Comparison of ENCODE assay signal across 1 cellular context in genomic region chr11:68461284-68461861, GRCh38.
A peak's percentile ranks its signal among the peaks of the same experiment; 100 is the strongest.
TF ChIP-seq lines count a peak whose summit lies in the region.

No MANE protein-coding gene starts in this region.

TF ChIP-seq in K562, 482 proteins besides CTCF, POLR2A, EP300 and RAD21 (continued from another document):
- TF ChIP-seq MYBL2 (IDR thresholded peaks at IDR 0.05; ENCODE audit: low read depth) (no peak), MYBL2 (CRISPR knock-in tag; IDR thresholded peaks at IDR 0.05; ENCODE audit: borderline replicate concordance) (no peak), LARP7 (IDR thresholded peaks at IDR 0.05) (no peak), HMBOX1 (IDR thresholded peaks at IDR 0.05) (no peak), PHB2 (IDR thresholded peaks at IDR 0.05; ENCODE audit: low read depth) (no peak), HEY1 (CRISPR knock-in tag; IDR thresholded peaks at IDR 0.05; ENCODE audit: borderline replicate concordance) (no peak), MTF1 (CRISPR knock-in tag; IDR thresholded peaks at IDR 0.05; ENCODE audit: borderline replicate concordance) (no peak), SNRNP70 (optimal IDR thresholded peaks at IDR 0.05; ENCODE audit: low read depth, low read length) (no peak), PHF21A (IDR thresholded peaks at IDR 0.05; ENCODE audit: borderline replicate concordance, low read depth) (0 out of 2 replicates have a peak, but pooled peaks have one; percentile 17), RBM34 (IDR thresholded peaks at IDR 0.05; ENCODE audit: borderline replicate concordance, insufficient read depth, low read length) (no peak), NFIC (IDR thresholded peaks at IDR 0.05) (no peak), ZNF282 (CRISPR knock-in tag; IDR thresholded peaks at IDR 0.05) (no peak), VEZF1 (CRISPR knock-in tag; IDR thresholded peaks at IDR 0.05) (no peak), CHD1 (IDR thresholded peaks at IDR 0.05; ENCODE audit: low read length) (peak; percentile 47), KDM5B (IDR thresholded peaks at IDR 0.05; ENCODE audit: insufficient replicate concordance, low read depth, low read length) (peak; percentile 23), EZH2 (IDR thresholded peaks at IDR 0.05; ENCODE audit: borderline replicate concordance, low read depth, low read length) (no peak), ESRRB (CRISPR knock-in tag; IDR thresholded peaks at IDR 0.05; ENCODE audit: borderline replicate concordance) (no peak)
